9 cellular contexts compared by ENCODE assay signal in genomic region chr3:77038928-77039605, GRCh38. TPM values are rescaled to one million over a fixed set of nuclear protein-coding genes. Genes with fewer than 3 reads are reported as not detected.
DNase-seq lines count a peak whose midpoint lies in the region; TF ChIP-seq lines count a peak whose summit lies in the region.
"Had no signal": no experiment of that assay in that cellular context is flagged by ENCODE, and none has a peak within 500 bp of the region (broad histone marks: within the 10 kb centered on the region; RNA-seq: fewer than 3 reads in every experiment).

No MANE protein-coding gene starts in this region.

- no peak for TF ChIP-seq POLR2A in breast epithelium (IDR thresholded peaks at IDR 0.05)

- peaks cover 3 to 11% of the 10 kb centered on the region in 2 donors for H3K4me1 ChIP-seq in breast epithelium
- peaks cover 0 to 22% (median 12%) of the 10 kb centered on the region in 4 donors for H3K4me1 ChIP-seq in tibial artery

- intact Hi-C loops in breast epithelium (cut with DNase I; ENCODE audit: low total_unique reads), result loop anchor here (2.0 kb wide), 1 partner anchor 214 kb away; no protein-coding TSS in a partner anchor
- intact Hi-C loops in tibial artery (cut with DNase I; ENCODE audit: low total_unique reads), result no loop called here

- H3K9me3 ChIP-seq in breast epithelium (no peaks in the 10 kb centered on the region), tibial artery (no peaks in the 10 kb centered on the region)

- DNase-seq in NCI-H82 (lab: John Stamatoyannopoulos, UW), result peak; percentile 81
- DNase-seq in NCI-H82 treated with DMSO at 0.1 percent for 48 hours (lab: John Stamatoyannopoulos, UW; ENCODE audit: unreplicated experiment), result no peak
- DNase-seq in breast epithelium (ENCODE audit: low spot score in 2 of 2), result no peak
- DNase-seq in kidney glomerular epithelial cell (lab: John Stamatoyannopoulos, UW), result peak; percentile 7
- DNase-seq in tibial artery, result no peak
- DNase-seq in germinal center (ENCODE audit: low spot score), result no peak
- DNase-seq in GM10266 (ENCODE audit: extremely low spot score), result no peak
- no peak for DNase-seq in activated T-cell treated with anti-CD3 and anti-CD28 coated beads, Interleukin-2, amount 50 U/mL, for 1 hour

- H3K36me3 ChIP-seq in breast epithelium (no peaks in the 10 kb centered on the region), tibial artery (no peaks in the 10 kb centered on the region)

- no peak overlapping the region for H3K27ac ChIP-seq in breast epithelium
- peak overlapping the region; percentile 30 to 35 for H3K27ac ChIP-seq in tibial artery
- H3K27ac ChIP-seq: C4-2B had no signal

- H3K27me3 ChIP-seq in breast epithelium (peaks cover 0 to 39% of the 10 kb centered on the region in 2 donors), tibial artery (no peaks in the 10 kb centered on the region)

- H3K4me3 ChIP-seq in breast epithelium (peak overlapping the region; percentile 51 to 70 (median 52)), tibial artery (peak overlapping the region; percentile 55 to 57)

- TF ChIP-seq CTCF in breast epithelium (IDR thresholded peaks at IDR 0.05) (no peak), tibial artery (IDR thresholded peaks at IDR 0.05) (no peak), GM10266 (IDR thresholded peaks at IDR 0.05; ENCODE audit: control insufficient read depth, insufficient read depth, low read depth, missing control alignments) (no peak)

RNA-seq across cellular contexts. Expression of gene ROBO2, which starts 0.8 kb away (rescaled TPM):
- 1 to 10 TPM in 2 of 3 donors, under 1 TPM in 1; 0.98 to 1.4 (median 1.3) TPM for total RNA-seq in breast epithelium

Comparison
In these comparisons a context has a peak if more than half of its experiments do, and no peak if none do; other contexts are left out.
1. DNase-seq: peak in NCI-H82 (single experiment) and kidney glomerular epithelial cell (single experiment); none in NCI-H82 treated with DMSO at 0.1 percent for 48 hours (single experiment), breast epithelium (0 of 2), tibial artery (0 of 2), germinal center (single experiment), GM10266 (single experiment) and activated T-cell treated with anti-CD3 and anti-CD28 coated beads, Interleukin-2, amount 50 U/mL, for 1 hour (single experiment).
2. H3K27ac ChIP-seq: peak in tibial artery (2 of 2); none in breast epithelium (0 of 2).